In genomic region chr4:62209757-62210156, GRCh38 we compare ENCODE assay signal across 28 cellular contexts.
"Had no signal": no experiment of that assay in that cellular context is flagged by ENCODE, and none has a peak within 500 bp of the region (broad histone marks: within the 10 kb centered on the region; RNA-seq: fewer than 3 reads in every experiment).

No MANE protein-coding gene starts in this region.

- H3K36me3 ChIP-seq: esophagus squamous epithelium, stomach, thyroid gland, upper lobe of left lung, vagina had no signal

- H2AFZ ChIP-seq: hepatocyte, parathyroid adenoma had no signal

- H3K9ac ChIP-seq: parathyroid adenoma had no signal

- H3K36me3 Mint-ChIP-seq: activated naive CD4-positive, alpha-beta T cell treated with anti-CD3 and anti-CD28 coated beads, Interleukin-2, amount 50 U/mL, for 72 hours; mesothelial cell of epicardium; naive B cell; stimulated activated naive B cell treated with anti-CD40 and anti-IgM and Interleukin-4, amounts not matched to agents 10 μg/mL and 1 μg/mL and 100 μg/mL, for 72 hours had no signal

- H3K4me3 Mint-ChIP-seq: activated B cell treated with CpG ODN at 0.5 μM for 24 hours; activated CD8-positive, alpha-beta T cell treated with anti-CD3 and anti-CD28 coated beads for 36 hours; activated T-cell treated with anti-CD3 and anti-CD28 coated beads, Interleukin-2, amount 50 U/mL, for 72 hours; mesothelial cell of epicardium; naive B cell; stimulated activated naive B cell treated with anti-CD40 and anti-IgM and Interleukin-4, amounts not matched to agents 10 μg/mL and 1 μg/mL and 100 μg/mL, for 72 hours; T-helper 17 cell had no signal

- H3K4me2 ChIP-seq: hepatocyte had no signal

- H3K4me1 Mint-ChIP-seq: activated B cell treated with CpG ODN at 0.5 μM for 24 hours; mesothelial cell of epicardium; naive B cell; stimulated activated naive B cell treated with anti-CD40 and anti-IgM and Interleukin-4, amounts not matched to agents 10 μg/mL and 1 μg/mL and 100 μg/mL, for 72 hours; T-helper 17 cell had no signal

- H3K4me3 ChIP-seq: body of pancreas, esophagus squamous epithelium, hepatocyte, psoas muscle, stomach, thyroid gland, upper lobe of left lung, vagina had no signal

- H3K27me3 Mint-ChIP-seq: activated B cell treated with CpG ODN at 0.5 μM for 24 hours; activated CD8-positive, alpha-beta T cell treated with anti-CD3 and anti-CD28 coated beads for 36 hours; naive B cell; stimulated activated naive B cell treated with anti-CD40 and anti-IgM and Interleukin-4, amounts not matched to agents 10 μg/mL and 1 μg/mL and 100 μg/mL, for 72 hours; T-helper 17 cell had no signal

- H3K9me3 ChIP-seq: body of pancreas, esophagus squamous epithelium, psoas muscle, stomach, thyroid gland, upper lobe of left lung, vagina had no signal

- H3K9me3 Mint-ChIP-seq: activated CD8-positive, alpha-beta T cell treated with anti-CD3 and anti-CD28 coated beads for 36 hours; mesothelial cell of epicardium had no signal

- H3K27ac Mint-ChIP-seq: activated B cell treated with CpG ODN at 0.5 μM for 24 hours; activated CD8-positive, alpha-beta T cell treated with anti-CD3 and anti-CD28 coated beads for 36 hours; activated naive CD4-positive, alpha-beta T cell treated with anti-CD3 and anti-CD28 coated beads, Interleukin-2, amount 50 U/mL, for 72 hours; activated T-cell treated with anti-CD3 and anti-CD28 coated beads, Interleukin-2, amount 50 U/mL, for 72 hours; mesothelial cell of epicardium; naive B cell; stimulated activated naive B cell treated with anti-CD40 and anti-IgM and Interleukin-4, amounts not matched to agents 10 μg/mL and 1 μg/mL and 100 μg/mL, for 72 hours; T-helper 17 cell had no signal

- H3K79me2 ChIP-seq: hepatocyte, parathyroid adenoma had no signal

- H3K4me1 ChIP-seq: body of pancreas, esophagus squamous epithelium, parathyroid adenoma, psoas muscle, stomach, thyroid gland, upper lobe of left lung, vagina had no signal

- H3K27me3 ChIP-seq: body of pancreas, esophagus squamous epithelium, hepatocyte, stomach, thyroid gland, upper lobe of left lung, vagina had no signal

- H3K27ac ChIP-seq: body of pancreas, esophagus squamous epithelium, hepatocyte, parathyroid adenoma, psoas muscle, stomach, thyroid gland, upper lobe of left lung, vagina had no signal

- DNase-seq: activated B cell treated with CpG ODN at 0.5 μM for 24 hours; activated CD4-positive, alpha-beta T cell treated with anti-CD3 and anti-CD28 coated beads, Interleukin-2, amount 50 U/mL, for 1 hour; activated CD8-positive, alpha-beta T cell treated with anti-CD3 and anti-CD28 coated beads for 36 hours; activated naive CD4-positive, alpha-beta T cell; activated T-cell treated with anti-CD3 and anti-CD28 coated beads, Interleukin-2, amount 50 U/mL, for 72 hours; anterior cingulate cortex; body of pancreas; dermis blood vessel endothelial cell; effector CD4-positive, alpha-beta T cell; esophagus squamous epithelium; glutamatergic neuron; left cardiac atrium; left ventricle myocardium superior; naive B cell; occipital lobe; psoas muscle; stimulated activated CD4-positive, alpha-beta T cell treated with anti-CD3 and anti-CD28 coated beads, Interleukin-15, amount 100 ng/mL, for 24 hours; stimulated activated CD4-positive, alpha-beta T cell treated with anti-CD3 and anti-CD28 coated beads, Interleukin-2, amount 100 ng/mL, for 24 hours; stimulated activated naive B cell treated with anti-CD40 and anti-IgM and Interleukin-4, amounts not matched to agents 10 μg/mL and 1 μg/mL and 100 μg/mL, for 72 hours; stomach; T-helper 17 cell; thyroid gland; upper lobe of left lung had no signal

- ATAC-seq: activated CD8-positive, alpha-beta T cell treated with anti-CD3 and anti-CD28 coated beads for 36 hours; activated naive CD4-positive, alpha-beta T cell treated with anti-CD3 and anti-CD28 coated beads, Interleukin-2, amount 50 U/mL, for 72 hours; activated T-cell treated with anti-CD3 and anti-CD28 coated beads, Interleukin-2, amount 50 U/mL, for 72 hours; body of pancreas; left cardiac atrium; left ventricle myocardium superior; psoas muscle; stimulated activated naive B cell treated with anti-CD40 and anti-IgM and Interleukin-4, amounts not matched to agents 10 μg/mL and 1 μg/mL and 100 μg/mL, for 72 hours; T-helper 17 cell had no signal
